In genomic region chr12:106138646-106139421, GRCh38 we compare ENCODE assay signal across 8 cellular contexts. TPM values are rescaled to one million over a fixed set of nuclear protein-coding genes. Genes with fewer than 3 reads are reported as not detected.
DNase-seq lines count a peak whose midpoint lies in the region; ATAC-seq and TF ChIP-seq lines count a peak whose summit lies in the region.

TSS of gene NUAK1 (minus strand) at chr12:106138954. CDS start at chr12:106138653, 301 bp downstream.

- no peaks in the 10 kb centered on the region for H3K36me3 Mint-ChIP-seq in T-cell

- H3K4me3 ChIP-seq in effector memory CD4-positive, alpha-beta T cell (ENCODE audit: insufficient read depth, low read depth, low read length, poor library complexity, severe bottlenecking), result peak within 1 kb of the TSS; percentile 30
- peak within 1 kb of the TSS; percentile 69 for H3K4me3 ChIP-seq in lower leg skin (ENCODE audit: low read depth, poor library complexity, severe bottlenecking)

- no peak for TF ChIP-seq POLR2A in lower leg skin (IDR thresholded peaks at IDR 0.05)

- ATAC-seq in T-cell (replicated peaks in 1 of 4) (peak; percentile 29 to 59 (median 50)), HG03175 (IDR thresholded peaks at IDR 0.05; ENCODE audit: unreplicated experiment) (no peak)
- peak; percentile 59 for ATAC-seq in stimulated activated naive CD8-positive, alpha-beta T cell treated with anti-CD3 and anti-CD28 coated beads, Interleukin-15, amount 100 ng/mL, for 72 hours

- H3K4me3 Mint-ChIP-seq in T-cell, result peak within 1 kb of the TSS; percentile 61 to 76 (median 68)
- H3K4me3 Mint-ChIP-seq in stimulated activated naive CD8-positive, alpha-beta T cell treated with anti-CD3 and anti-CD28 coated beads, Interleukin-15, amount 100 ng/mL, for 72 hours, result peak within 1 kb of the TSS; percentile 51 to 59

- peak within 1 kb of the TSS in 1 of 2 donors; percentile 17 for H3K27ac Mint-ChIP-seq in T-cell
- H3K27ac Mint-ChIP-seq in stimulated activated naive CD8-positive, alpha-beta T cell treated with anti-CD3 and anti-CD28 coated beads, Interleukin-15, amount 100 ng/mL, for 72 hours, result no peak within 1 kb of the TSS

- 1% methylated on average over 29 to 37 of the region's 103 CpGs for WGBS in lower leg skin, 2 donors

- H3K27ac ChIP-seq in effector memory CD4-positive, alpha-beta T cell (ENCODE audit: insufficient read depth, low read length, poor library complexity, severe bottlenecking), result no peak within 1 kb of the TSS

- H3K4me1 Mint-ChIP-seq in T-cell, result peaks cover 18 to 27% (median 19%) of the 10 kb centered on the region in 3 donors
- peaks cover 18% of the 10 kb centered on the region for H3K4me1 Mint-ChIP-seq in stimulated activated naive CD8-positive, alpha-beta T cell treated with anti-CD3 and anti-CD28 coated beads, Interleukin-15, amount 100 ng/mL, for 72 hours

- H3K27me3 Mint-ChIP-seq in T-cell, result peaks cover 66 to 67% of the 10 kb centered on the region in 2 donors
- peaks cover 84% of the 10 kb centered on the region for H3K27me3 Mint-ChIP-seq in stimulated activated naive CD8-positive, alpha-beta T cell treated with anti-CD3 and anti-CD28 coated beads, Interleukin-15, amount 100 ng/mL, for 72 hours

- intact Hi-C loops in lower leg skin (cut with DNase I; ENCODE audit: low total_unique reads), result loop anchor here (5.0 to 10.0 kb wide), 2 partner anchors 434 to 717 kb away; no protein-coding TSS in a partner anchor

- POLR2A ChIA-PET in T-cell (lab: Charles Lee), result interaction anchor here in 1 of 2 donors (0.7 kb wide), 1 partner anchor 809 kb away, joined by 3 read pairs; the partner anchor contains the start of gene C12orf75

- DNase-seq in COR-L47 (lab: John Stamatoyannopoulos, UW) (peak; percentile 67), HT-29 (ENCODE audit: low spot score) (peak; percentile 9), T-cell (peak in 7 of 34 experiments; percentile 3 to 19 (median 7)), lower leg skin (ENCODE audit: low spot score in 2 of 2) (peak; percentile 37 to 92), HPDE6-E6E7 (ENCODE audit: extremely low spot score) (no peak)
- no peak for DNase-seq in effector memory CD4-positive, alpha-beta T cell
- DNase-seq in stimulated activated naive CD8-positive, alpha-beta T cell treated with anti-CD3 and anti-CD28 coated beads, Interleukin-15, amount 100 ng/mL, for 72 hours, result peak in 1 of 2 donors; percentile 26

- H3K4me1 ChIP-seq in effector memory CD4-positive, alpha-beta T cell (ENCODE audit: control insufficient read depth, insufficient read depth, low read length, poor library complexity, severe bottlenecking), result peaks cover 14% of the 10 kb centered on the region

- H3K36me3 ChIP-seq in effector memory CD4-positive, alpha-beta T cell (ENCODE audit: control insufficient read depth, insufficient read depth, low read length), result no peaks in the 10 kb centered on the region

- peaks cover 36% of the 10 kb centered on the region for H3K27me3 ChIP-seq in effector memory CD4-positive, alpha-beta T cell (replicated peaks; ENCODE audit: control insufficient read depth, insufficient read depth, low read length, poor library complexity, severe bottlenecking)

- no peaks in the 10 kb centered on the region for H3K9me3 ChIP-seq in effector memory CD4-positive, alpha-beta T cell (ENCODE audit: control insufficient read depth, low read length)

- no peaks in the 10 kb centered on the region for H3K9me3 Mint-ChIP-seq in T-cell
- H3K9me3 Mint-ChIP-seq in stimulated activated naive CD8-positive, alpha-beta T cell treated with anti-CD3 and anti-CD28 coated beads, Interleukin-15, amount 100 ng/mL, for 72 hours, result no peaks in the 10 kb centered on the region

- CTCF ChIA-PET in T-cell (lab: Charles Lee), result interaction anchor here in 1 of 2 donors (0.9 kb wide), 1 partner anchor 718 kb away, joined by 4 read pairs; no protein-coding TSS in a partner anchor

- TF ChIP-seq CTCF in lower leg skin (IDR thresholded peaks at IDR 0.05), result no peak

RNA-seq across cellular contexts. Expression of gene NUAK1, which starts in this region (rescaled TPM):
- 0.91 and 1.3 TPM in 2 replicates for total RNA-seq in HT-29 (2014; rRNA removed; shearing (Covaris generic))
- total RNA-seq in T-cell, result under 1 TPM; 0.25 to 0.50 (median 0.30) TPM
- 10 to 100 TPM; 23.9 to 66.1 (median 42.3) TPM for total RNA-seq in lower leg skin

Comparison
In these comparisons a context has a peak if more than half of its experiments do, and no peak if none do; other contexts are left out.
1. RNA of gene NUAK1 (total RNA-seq): 23.9 to 66.1 TPM in lower leg skin; 0.91 to 1.3 TPM in HT-29 and 0.25 to 0.50 TPM in T-cell; every median in the first group is over 10 times any median in the second.
2. Peak in ATAC-seq in T-cell; RNA of the gene not detected or under 1 TPM.
3. DNase-seq: peak in COR-L47 (single experiment), HT-29 (single experiment) and lower leg skin (2 of 2); none in effector memory CD4-positive, alpha-beta T cell (0 of 3) and HPDE6-E6E7 (single experiment).